ENCODE assay signal across 1 cellular context in genomic region chr19:51168571-51169282, GRCh38.
TF ChIP-seq lines count a peak whose summit lies in the region.

No MANE protein-coding gene starts in this region.

TF ChIP-seq in K562, 482 proteins besides CTCF, POLR2A, EP300 and RAD21 (continued from another document and continues in another):
- TF ChIP-seq, protein P1, sequence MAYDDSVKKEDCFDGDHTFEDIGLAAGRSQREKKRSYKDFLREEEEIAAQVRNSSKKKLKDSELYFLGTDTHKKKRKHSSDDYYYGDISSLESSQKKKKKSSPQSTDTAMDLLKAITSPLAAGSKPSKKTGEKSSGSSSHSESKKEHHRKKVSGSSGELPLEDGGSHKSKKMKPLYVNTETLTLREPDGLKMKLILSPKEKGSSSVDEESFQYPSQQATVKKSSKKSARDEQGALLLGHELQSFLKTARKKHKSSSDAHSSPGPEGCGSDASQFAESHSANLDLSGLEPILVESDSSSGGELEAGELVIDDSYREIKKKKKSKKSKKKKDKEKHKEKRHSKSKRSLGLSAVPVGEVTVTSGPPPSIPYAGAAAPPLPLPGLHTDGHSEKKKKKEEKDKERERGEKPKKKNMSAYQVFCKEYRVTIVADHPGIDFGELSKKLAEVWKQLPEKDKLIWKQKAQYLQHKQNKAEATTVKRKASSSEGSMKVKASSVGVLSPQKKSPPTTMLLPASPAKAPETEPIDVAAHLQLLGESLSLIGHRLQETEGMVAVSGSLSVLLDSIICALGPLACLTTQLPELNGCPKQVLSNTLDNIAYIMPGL (CRISPR knock-in tag; IDR thresholded peaks at IDR 0.05) = no peak
- TF ChIP-seq ARID1B (IDR thresholded peaks at IDR 0.05) = peak; percentile 40; the same call in 1 of the 2 replicates
- TF ChIP-seq, protein P2, sequence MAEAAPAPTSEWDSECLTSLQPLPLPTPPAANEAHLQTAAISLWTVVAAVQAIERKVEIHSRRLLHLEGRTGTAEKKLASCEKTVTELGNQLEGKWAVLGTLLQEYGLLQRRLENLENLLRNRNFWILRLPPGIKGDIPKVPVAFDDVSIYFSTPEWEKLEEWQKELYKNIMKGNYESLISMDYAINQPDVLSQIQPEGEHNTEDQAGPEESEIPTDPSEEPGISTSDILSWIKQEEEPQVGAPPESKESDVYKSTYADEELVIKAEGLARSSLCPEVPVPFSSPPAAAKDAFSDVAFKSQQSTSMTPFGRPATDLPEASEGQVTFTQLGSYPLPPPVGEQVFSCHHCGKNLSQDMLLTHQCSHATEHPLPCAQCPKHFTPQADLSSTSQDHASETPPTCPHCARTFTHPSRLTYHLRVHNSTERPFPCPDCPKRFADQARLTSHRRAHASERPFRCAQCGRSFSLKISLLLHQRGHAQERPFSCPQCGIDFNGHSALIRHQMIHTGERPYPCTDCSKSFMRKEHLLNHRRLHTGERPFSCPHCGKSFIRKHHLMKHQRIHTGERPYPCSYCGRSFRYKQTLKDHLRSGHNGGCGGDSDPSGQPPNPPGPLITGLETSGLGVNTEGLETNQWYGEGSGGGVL (CRISPR knock-in tag; IDR thresholded peaks at IDR 0.05) = no peak
- TF ChIP-seq NONO (IDR thresholded peaks at IDR 0.05; ENCODE audit: low read depth in 2 of 2, low read length in 1 of 2) = no peak
- no peak for TF ChIP-seq SRSF3 (IDR thresholded peaks at IDR 0.05; ENCODE audit: insufficient read depth, low read length)
- TF ChIP-seq ZBTB5 (IDR thresholded peaks at IDR 0.05) = no peak
- no peak for TF ChIP-seq ZNF695 (CRISPR knock-in tag; IDR thresholded peaks at IDR 0.05)
- TF ChIP-seq ZFX (CRISPR knock-in tag; IDR thresholded peaks at IDR 0.05) = peak; percentile 49; the same call in 1 of the 2 replicates
- no peak for TF ChIP-seq HDAC3 (IDR thresholded peaks at IDR 0.05; ENCODE audit: borderline replicate concordance, partially characterized antibody)
- TF ChIP-seq DIDO1 (tag; IDR thresholded peaks at IDR 0.05; ENCODE audit: low read depth) = peak; percentile 59; the same call in 1 of the 2 replicates
- no peak for TF ChIP-seq MCM2 (IDR thresholded peaks at IDR 0.05; ENCODE audit: low read depth)
- TF ChIP-seq STAT5B (CRISPR knock-in tag; IDR thresholded peaks at IDR 0.05) = no peak
- TF ChIP-seq ZC3H11A (IDR thresholded peaks at IDR 0.05; ENCODE audit: low read depth, low read length) = no peak
- no peak for TF ChIP-seq MCM7 (IDR thresholded peaks at IDR 0.05)
- TF ChIP-seq LEF1 (IDR thresholded peaks at IDR 0.05) = peak; percentile 70; the same call in 1 of the 2 replicates
- no peak for TF ChIP-seq U2AF1 (optimal IDR thresholded peaks at IDR 0.05; ENCODE audit: low read depth, low read length)
- TF ChIP-seq SOX6 (IDR thresholded peaks at IDR 0.05) = no peak; the same call in 1 of the 2 replicates
- TF ChIP-seq, protein P3, sequence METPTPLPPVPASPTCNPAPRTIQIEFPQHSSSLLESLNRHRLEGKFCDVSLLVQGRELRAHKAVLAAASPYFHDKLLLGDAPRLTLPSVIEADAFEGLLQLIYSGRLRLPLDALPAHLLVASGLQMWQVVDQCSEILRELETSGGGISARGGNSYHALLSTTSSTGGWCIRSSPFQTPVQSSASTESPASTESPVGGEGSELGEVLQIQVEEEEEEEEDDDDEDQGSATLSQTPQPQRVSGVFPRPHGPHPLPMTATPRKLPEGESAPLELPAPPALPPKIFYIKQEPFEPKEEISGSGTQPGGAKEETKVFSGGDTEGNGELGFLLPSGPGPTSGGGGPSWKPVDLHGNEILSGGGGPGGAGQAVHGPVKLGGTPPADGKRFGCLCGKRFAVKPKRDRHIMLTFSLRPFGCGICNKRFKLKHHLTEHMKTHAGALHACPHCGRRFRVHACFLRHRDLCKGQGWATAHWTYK (CRISPR knock-in tag; IDR thresholded peaks at IDR 0.05) = no peak
- TF ChIP-seq CBFA2T2 (conservative IDR thresholded peaks at IDR 0.05) = peak; percentile 60
- TF ChIP-seq, protein P4, sequence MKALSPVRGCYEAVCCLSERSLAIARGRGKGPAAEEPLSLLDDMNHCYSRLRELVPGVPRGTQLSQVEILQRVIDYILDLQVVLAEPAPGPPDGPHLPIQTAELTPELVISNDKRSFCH (CRISPR knock-in tag; IDR thresholded peaks at IDR 0.05) = no peak
- TF ChIP-seq, protein P4 (tag; IDR thresholded peaks at IDR 0.05) = no peak
- TF ChIP-seq SP2 (IDR thresholded peaks at IDR 0.05; ENCODE audit: extremely low read depth, low read depth, low read length, poor library complexity, severe bottlenecking) = no peak
- no peak for TF ChIP-seq GABPB1 (CRISPR knock-in tag; IDR thresholded peaks at IDR 0.05)
- TF ChIP-seq NR2C2 (CRISPR knock-in tag; IDR thresholded peaks at IDR 0.05) = no peak
- no peak for TF ChIP-seq NR2C2 (tag; IDR thresholded peaks at IDR 0.05)
- no peak for TF ChIP-seq RFX5 (IDR thresholded peaks at IDR 0.05; ENCODE audit: low read depth, low read length)
- TF ChIP-seq MYNN (IDR thresholded peaks at IDR 0.05) = no peak
- TF ChIP-seq MYNN (CRISPR knock-in tag; IDR thresholded peaks at IDR 0.05) = no peak
- TF ChIP-seq BCOR (IDR thresholded peaks at IDR 0.05) = no peak
- TF ChIP-seq, protein P5, sequence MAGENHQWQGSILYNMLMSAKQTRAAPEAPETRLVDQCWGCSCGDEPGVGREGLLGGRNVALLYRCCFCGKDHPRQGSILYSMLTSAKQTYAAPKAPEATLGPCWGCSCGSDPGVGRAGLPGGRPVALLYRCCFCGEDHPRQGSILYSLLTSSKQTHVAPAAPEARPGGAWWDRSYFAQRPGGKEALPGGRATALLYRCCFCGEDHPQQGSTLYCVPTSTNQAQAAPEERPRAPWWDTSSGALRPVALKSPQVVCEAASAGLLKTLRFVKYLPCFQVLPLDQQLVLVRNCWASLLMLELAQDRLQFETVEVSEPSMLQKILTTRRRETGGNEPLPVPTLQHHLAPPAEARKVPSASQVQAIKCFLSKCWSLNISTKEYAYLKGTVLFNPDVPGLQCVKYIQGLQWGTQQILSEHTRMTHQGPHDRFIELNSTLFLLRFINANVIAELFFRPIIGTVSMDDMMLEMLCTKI (IDR thresholded peaks at IDR 0.05; ENCODE audit: partially characterized antibody) = no peak
- no peak for TF ChIP-seq SIN3A (IDR thresholded peaks at IDR 0.05; ENCODE audit: borderline replicate concordance in 2 of 2, control insufficient read depth in 1 of 2, low read depth in 2 of 2, low read length in 2 of 2)
- TF ChIP-seq PRMT5 (CRISPR knock-in tag; IDR thresholded peaks at IDR 0.05) = no peak
- TF ChIP-seq, protein P6, sequence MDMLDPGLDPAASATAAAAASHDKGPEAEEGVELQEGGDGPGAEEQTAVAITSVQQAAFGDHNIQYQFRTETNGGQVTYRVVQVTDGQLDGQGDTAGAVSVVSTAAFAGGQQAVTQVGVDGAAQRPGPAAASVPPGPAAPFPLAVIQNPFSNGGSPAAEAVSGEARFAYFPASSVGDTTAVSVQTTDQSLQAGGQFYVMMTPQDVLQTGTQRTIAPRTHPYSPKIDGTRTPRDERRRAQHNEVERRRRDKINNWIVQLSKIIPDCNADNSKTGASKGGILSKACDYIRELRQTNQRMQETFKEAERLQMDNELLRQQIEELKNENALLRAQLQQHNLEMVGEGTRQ (CRISPR knock-in tag; IDR thresholded peaks at IDR 0.05) = peak; percentile 85
- TF ChIP-seq OTX1 (CRISPR knock-in tag; IDR thresholded peaks at IDR 0.05) = no peak
- no peak for TF ChIP-seq HIVEP1 (CRISPR knock-in tag; IDR thresholded peaks at IDR 0.05)
- TF ChIP-seq ADNP (tag; IDR thresholded peaks at IDR 0.05) = no peak
- TF ChIP-seq CBX1 (IDR thresholded peaks at IDR 0.05; ENCODE audit: low read depth) = no peak
- TF ChIP-seq NR3C1 (CRISPR knock-in tag; IDR thresholded peaks at IDR 0.05) = no peak
- TF ChIP-seq DPF2 (IDR thresholded peaks at IDR 0.05) = 0 out of 2 replicates have a peak, but pooled peaks have one; percentile 22
- no peak for TF ChIP-seq TAF15 (IDR thresholded peaks at IDR 0.05; ENCODE audit: low read depth, low read length)
- TF ChIP-seq ZNF512 (tag; IDR thresholded peaks at IDR 0.05) = no peak
- TF ChIP-seq BHLHE40 (IDR thresholded peaks at IDR 0.05; ENCODE audit: low read length) = peak; percentile 90
- TF ChIP-seq TFE3 (CRISPR knock-in tag; IDR thresholded peaks at IDR 0.05) = peak; percentile 95
- no peak for TF ChIP-seq CBFA2T3 (IDR thresholded peaks at IDR 0.05)
- 0 out of 2 replicates have a peak, but pooled peaks have one; percentile 31 for TF ChIP-seq L3MBTL2 (IDR thresholded peaks at IDR 0.05)
- TF ChIP-seq MEIS2 (IDR thresholded peaks at IDR 0.05; ENCODE audit: partially characterized antibody) = peak; percentile 5
- no peak for TF ChIP-seq POLR3A (IDR thresholded peaks at IDR 0.05; ENCODE audit: borderline replicate concordance, extremely low read depth, insufficient read depth, insufficient read length)
- TF ChIP-seq RBM34 (IDR thresholded peaks at IDR 0.05; ENCODE audit: borderline replicate concordance, insufficient read depth, low read length) = no peak
- TF ChIP-seq PHB (CRISPR knock-in tag; IDR thresholded peaks at IDR 0.05) = no peak
- TF ChIP-seq SMAD3 (CRISPR knock-in tag; conservative IDR thresholded peaks at IDR 0.05) = no peak
- TF ChIP-seq BACH1 (tag; IDR thresholded peaks at IDR 0.05) = peak; percentile 27; the same call in 1 of the 2 replicates
- TF ChIP-seq, protein P7, sequence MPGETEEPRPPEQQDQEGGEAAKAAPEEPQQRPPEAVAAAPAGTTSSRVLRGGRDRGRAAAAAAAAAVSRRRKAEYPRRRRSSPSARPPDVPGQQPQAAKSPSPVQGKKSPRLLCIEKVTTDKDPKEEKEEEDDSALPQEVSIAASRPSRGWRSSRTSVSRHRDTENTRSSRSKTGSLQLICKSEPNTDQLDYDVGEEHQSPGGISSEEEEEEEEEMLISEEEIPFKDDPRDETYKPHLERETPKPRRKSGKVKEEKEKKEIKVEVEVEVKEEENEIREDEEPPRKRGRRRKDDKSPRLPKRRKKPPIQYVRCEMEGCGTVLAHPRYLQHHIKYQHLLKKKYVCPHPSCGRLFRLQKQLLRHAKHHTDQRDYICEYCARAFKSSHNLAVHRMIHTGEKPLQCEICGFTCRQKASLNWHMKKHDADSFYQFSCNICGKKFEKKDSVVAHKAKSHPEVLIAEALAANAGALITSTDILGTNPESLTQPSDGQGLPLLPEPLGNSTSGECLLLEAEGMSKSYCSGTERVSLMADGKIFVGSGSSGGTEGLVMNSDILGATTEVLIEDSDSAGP (CRISPR knock-in tag; IDR thresholded peaks at IDR 0.05) = no peak
- peak; percentile 92 for TF ChIP-seq FOSL1 (tag; conservative IDR thresholded peaks at IDR 0.05)
- no peak for TF ChIP-seq ZFPM2 (CRISPR knock-in tag; IDR thresholded peaks at IDR 0.05)
